ENCODE assay signal across 8 cellular contexts in genomic region chr19:633068-633785, GRCh38.
DNase-seq lines count a peak whose midpoint lies in the region; ATAC-seq and TF ChIP-seq lines count a peak whose summit lies in the region.

TSS of gene POLRMT (minus strand) at chr19:633537. CDS start at chr19:633512, 25 bp downstream.

- no peak for TF ChIP-seq EP300 in Ishikawa (IDR thresholded peaks at IDR 0.05; ENCODE audit: borderline replicate concordance)

- DNase-seq in DMS 273 treated with DMSO at 0.1 percent for 48 hours (lab: John Stamatoyannopoulos, UW), result peak; percentile 88
- peak; percentile 50 for DNase-seq in OCI-M2 (lab: John Stamatoyannopoulos, UW; ENCODE audit: unreplicated experiment)
- DNase-seq in activated T-cell treated with anti-CD3 and anti-CD28 coated beads for 4 hours, result peak; percentile 91
- DNase-seq in epidermal melanocyte (ENCODE audit: insufficient read length, low spot score), result peak; percentile 100
- DNase-seq in midbrain (lab: John Stamatoyannopoulos, UW), result peak; percentile 96
- DNase-seq in stimulated activated CD8-positive, alpha-beta memory T cell treated with anti-CD3 and anti-CD28 coated beads, Interleukin-15, amount 100 ng/mL, for 48 hours (ENCODE audit: low read depth in 2 of 2), result peak; percentile 95

- peak; percentile 76 for ATAC-seq in GM21576 (IDR thresholded peaks at IDR 0.05; ENCODE audit: unreplicated experiment)

- no peak for TF ChIP-seq RAD21 in Ishikawa (IDR thresholded peaks at IDR 0.05; ENCODE audit: low read depth)

TF ChIP-seq in Ishikawa, 13 proteins besides CTCF, POLR2A, EP300 and RAD21:
- peak; percentile 92 for TF ChIP-seq MAX (IDR thresholded peaks at IDR 0.05)
- TF ChIP-seq YY1 (IDR thresholded peaks at IDR 0.05; ENCODE audit: low read depth), result peak; percentile 65; the same call in 1 of the 2 replicates
- no peak; the same call in 1 of the 2 replicates for TF ChIP-seq EGR1 (IDR thresholded peaks at IDR 0.05)
- peak; percentile 58 for TF ChIP-seq TEAD4 (IDR thresholded peaks at IDR 0.05)
- TF ChIP-seq ZBTB7A (IDR thresholded peaks at IDR 0.05; ENCODE audit: low read depth), result peak; percentile 55; the same call in 1 of the 2 replicates
- TF ChIP-seq FOXM1 (IDR thresholded peaks at IDR 0.05; ENCODE audit: borderline replicate concordance, low read depth), result peak; percentile 59
- TF ChIP-seq CREB1 (IDR thresholded peaks at IDR 0.05; ENCODE audit: low read depth), result 0 out of 2 replicates have a peak, but pooled peaks have one; percentile 9
- TF ChIP-seq TAF1 (IDR thresholded peaks at IDR 0.05; ENCODE audit: low read depth), result peak; percentile 43; the same call in 1 of the 2 replicates
- TF ChIP-seq NFIC (IDR thresholded peaks at IDR 0.05), result no peak

Comparison
In these comparisons a context has a peak if more than half of its experiments do, and no peak if none do; other contexts are left out.
1. Peak in every context shown above with its lines: DNase-seq and ATAC-seq.
2. DNase-seq: peak in every context shown above with its lines; median percentile 100 in epidermal melanocyte; 96 in midbrain; 95 in stimulated activated CD8-positive, alpha-beta memory T cell treated with anti-CD3 and anti-CD28 coated beads, Interleukin-15, amount 100 ng/mL, for 48 hours; 91 in activated T-cell treated with anti-CD3 and anti-CD28 coated beads for 4 hours; 88 in DMS 273 treated with DMSO at 0.1 percent for 48 hours; 50 in OCI-M2.